Comparison of ENCODE assay signal across 10 cellular contexts in genomic region chr9:136170291-136170901, GRCh38. TPM values are rescaled to one million over a fixed set of nuclear protein-coding genes. Genes with fewer than 3 reads are reported as not detected.
DNase-seq lines count a peak whose midpoint lies in the region; ATAC-seq and TF ChIP-seq lines count a peak whose summit lies in the region.
"Had no signal": no experiment of that assay in that cellular context is flagged by ENCODE, and none has a peak within 500 bp of the region (broad histone marks: within the 10 kb centered on the region; RNA-seq: fewer than 3 reads in every experiment).

No MANE protein-coding gene starts in this region.

- H3K27me3 Mint-ChIP-seq in Caco-2 (ENCODE audit: insufficient read depth, unreplicated experiment), result no peaks in the 10 kb centered on the region
- H3K27me3 Mint-ChIP-seq in activated CD8-positive, alpha-beta T cell treated with anti-CD3 and anti-CD28 coated beads, Interleukin-2, amount 10 ng/mL, durations not matched to agents 7 days and 5 days (ENCODE audit: low read depth), result peaks cover 2% of the 10 kb centered on the region
- peaks cover 9% of the 10 kb centered on the region for H3K27me3 Mint-ChIP-seq in progenitor cell of endocrine pancreas

- TF ChIP-seq EP300 in esophagus muscularis mucosa (IDR thresholded peaks at IDR 0.05), result no peak

- peak; percentile 78 for ATAC-seq in activated CD8-positive, alpha-beta T cell treated with anti-CD3 and anti-CD28 coated beads, Interleukin-2, amount 10 ng/mL, durations not matched to agents 7 days and 5 days
- no peak for ATAC-seq in HG02852 (IDR thresholded peaks at IDR 0.05; ENCODE audit: unreplicated experiment)

- H3K4me1 Mint-ChIP-seq in Caco-2 (ENCODE audit: low read depth, unreplicated experiment) (peaks cover 25% of the 10 kb centered on the region), progenitor cell of endocrine pancreas (ENCODE audit: low read depth) (peaks cover 28% of the 10 kb centered on the region)
- H3K4me1 Mint-ChIP-seq in activated CD8-positive, alpha-beta T cell treated with anti-CD3 and anti-CD28 coated beads, Interleukin-2, amount 10 ng/mL, durations not matched to agents 7 days and 5 days (ENCODE audit: low read depth), result no peaks in the 10 kb centered on the region

- H3K36me3 Mint-ChIP-seq in Caco-2 (ENCODE audit: insufficient read depth, unreplicated experiment) (peaks cover 8% of the 10 kb centered on the region), progenitor cell of endocrine pancreas (ENCODE audit: insufficient read depth) (no peaks in the 10 kb centered on the region)
- no peaks in the 10 kb centered on the region for H3K36me3 Mint-ChIP-seq in activated CD8-positive, alpha-beta T cell treated with anti-CD3 and anti-CD28 coated beads, Interleukin-2, amount 10 ng/mL, durations not matched to agents 7 days and 5 days (ENCODE audit: low read depth)

- H3K9me3 ChIP-seq in Caco-2, result no peaks in the 10 kb centered on the region
- no peaks in the 10 kb centered on the region for H3K9me3 ChIP-seq in esophagus muscularis mucosa
- H3K9me3 ChIP-seq in vagina, result no peaks in the 10 kb centered on the region

- H3K27me3 ChIP-seq in Caco-2 (replicated peaks; ENCODE audit: control insufficient read depth, insufficient read depth, low read length), result no peaks in the 10 kb centered on the region
- H3K27me3 ChIP-seq in esophagus muscularis mucosa, result peaks cover 0 to 58% (median 6%) of the 10 kb centered on the region in 4 donors
- no peaks in the 10 kb centered on the region for H3K27me3 ChIP-seq in vagina

- no peaks in the 10 kb centered on the region for H3K9me3 Mint-ChIP-seq in Caco-2 (ENCODE audit: unreplicated experiment)
- no peaks in the 10 kb centered on the region for H3K9me3 Mint-ChIP-seq in activated CD8-positive, alpha-beta T cell treated with anti-CD3 and anti-CD28 coated beads, Interleukin-2, amount 10 ng/mL, durations not matched to agents 7 days and 5 days (ENCODE audit: insufficient read depth)
- peaks cover 3% of the 10 kb centered on the region for H3K9me3 Mint-ChIP-seq in progenitor cell of endocrine pancreas (ENCODE audit: low read depth)
- H3K9me3 Mint-ChIP-seq: IgD-negative memory B cell had no signal

- CTCF ChIA-PET in Caco-2 (lab: Charles Lee), result interaction anchor here (0.5 kb wide), 1 partner anchor 16 kb away, joined by 3 read pairs; no protein-coding TSS in a partner anchor
- CTCF ChIA-PET in activated CD8-positive, alpha-beta T cell treated with anti-CD3 and anti-CD28 coated beads, Interleukin-2, amount 10 ng/mL, durations not matched to agents 7 days and 5 days (lab: Charles Lee), result interaction anchor here (0.7 kb wide), 1 partner anchor 97 kb away, joined by 9 read pairs; no protein-coding TSS in a partner anchor

- TF ChIP-seq POLR2A in esophagus muscularis mucosa (IDR thresholded peaks at IDR 0.05; ENCODE audit: low read depth) (no peak), vagina (IDR thresholded peaks at IDR 0.05) (no peak)

- 21% methylated on average over 5 of the region's 15 CpGs for WGBS in esophagus muscularis mucosa

- H3K4me3 Mint-ChIP-seq in Caco-2 (ENCODE audit: unreplicated experiment), result peak overlapping the region; percentile 56
- no peak overlapping the region for H3K4me3 Mint-ChIP-seq in activated CD8-positive, alpha-beta T cell treated with anti-CD3 and anti-CD28 coated beads, Interleukin-2, amount 10 ng/mL, durations not matched to agents 7 days and 5 days
- no peak overlapping the region for H3K4me3 Mint-ChIP-seq in progenitor cell of endocrine pancreas (ENCODE audit: low read depth)

- H3K27ac Mint-ChIP-seq in Caco-2 (ENCODE audit: unreplicated experiment) (peak overlapping the region; percentile 95), progenitor cell of endocrine pancreas (peak overlapping the region; percentile 91)
- no peak overlapping the region for H3K27ac Mint-ChIP-seq in activated CD8-positive, alpha-beta T cell treated with anti-CD3 and anti-CD28 coated beads, Interleukin-2, amount 10 ng/mL, durations not matched to agents 7 days and 5 days

- no peaks in the 10 kb centered on the region for H3K36me3 ChIP-seq in Caco-2 (ENCODE audit: control insufficient read depth, insufficient read depth, low read length)
- H3K36me3 ChIP-seq in esophagus muscularis mucosa, result no peaks in the 10 kb centered on the region
- no peaks in the 10 kb centered on the region for H3K36me3 ChIP-seq in vagina

- DNase-seq in Caco-2, result peak in 1 of 2 experiments; percentile 43
- no peak for DNase-seq in LNCaP clone FGC (ENCODE audit: low read depth)
- DNase-seq in activated CD8-positive, alpha-beta T cell treated with anti-CD3 and anti-CD28 coated beads, Interleukin-2, amount 10 ng/mL, durations not matched to agents 7 days and 5 days, result peak; percentile 61
- no peak for DNase-seq in esophagus muscularis mucosa (ENCODE audit: extremely low spot score)
- DNase-seq in progenitor cell of endocrine pancreas (ENCODE audit: low spot score, unreplicated experiment), result peak; percentile 71
- no peak for DNase-seq in NCI-H1105 treated with DMSO at 0.1 percent for 48 hours (lab: John Stamatoyannopoulos, UW)
- DNase-seq in vagina (ENCODE audit: extremely low spot score in 2 of 2), result no peak

- POLR2A ChIA-PET in Caco-2 (lab: Charles Lee), result interaction anchor here (0.6 to 1.0 kb wide), 2 partner anchors 50 to 80 kb away, joined by 3 read pairs; no protein-coding TSS in a partner anchor
- POLR2A ChIA-PET in activated CD8-positive, alpha-beta T cell treated with anti-CD3 and anti-CD28 coated beads, Interleukin-2, amount 10 ng/mL, durations not matched to agents 7 days and 5 days (lab: Charles Lee), result no interaction called here

- H3K4me1 ChIP-seq in Caco-2, result peaks cover 46% of the 10 kb centered on the region
- no peaks in the 10 kb centered on the region for H3K4me1 ChIP-seq in esophagus muscularis mucosa
- no peaks in the 10 kb centered on the region for H3K4me1 ChIP-seq in vagina

- no TSS peak for BruUV-seq in Caco-2 (replicated peaks; lab: Mats Ljungman, UMichigan)

- H3K4me3 ChIP-seq in Caco-2 (ENCODE audit: low read depth, low read length) (no peak overlapping the region), LNCaP clone FGC (ENCODE audit: low read depth, low read length) (no peak overlapping the region), esophagus muscularis mucosa (no peak overlapping the region), vagina (no peak overlapping the region)

- no peak overlapping the region for H3K27ac ChIP-seq in esophagus muscularis mucosa (replicated peaks in 1 of 4)
- H3K27ac ChIP-seq in vagina, result no peak overlapping the region

- intact Hi-C loops in Caco-2 (cut with micrococcal nuclease; ENCODE audit: unreplicated experiment), result loop anchor here (10.0 kb wide), 1 partner anchor 54 kb away; no protein-coding TSS in a partner anchor
- intact Hi-C loops in esophagus muscularis mucosa (cut with DNase I), result no loop called here
- intact Hi-C loops in vagina (cut with DNase I), result no loop called here

- TF ChIP-seq CTCF in Caco-2 (IDR thresholded peaks at IDR 0.05; ENCODE audit: insufficient read depth in 1 of 2, low read depth in 1 of 2, low read length in 1 of 2, severe bottlenecking in 1 of 2, unreplicated experiment in 1 of 2) (peak; percentile 43 to 61), LNCaP clone FGC (IDR thresholded peaks at IDR 0.05; ENCODE audit: control insufficient read depth, extremely low read depth, insufficient read depth) (peak; percentile 74), esophagus muscularis mucosa (IDR thresholded peaks at IDR 0.05) (peak; percentile 30 to 51 (median 39)), progenitor cell of endocrine pancreas (IDR thresholded peaks at IDR 0.05; ENCODE audit: unreplicated experiment) (peak; percentile 91), vagina (IDR thresholded peaks at IDR 0.05) (peak in 1 of 3 experiments; percentile 30)

RNA-seq across cellular contexts. Expression of gene LHX3, which starts 34.5 kb away (rescaled TPM):
- total RNA-seq in Caco-2 (2022) (1.1 and 1.2 TPM in 2 replicates), esophagus muscularis mucosa (not detected), progenitor cell of endocrine pancreas (not detected in 2 replicates), vagina (not detected)
- total RNA-seq in activated CD8-positive, alpha-beta T cell treated with anti-CD3 and anti-CD28 coated beads, Interleukin-2, amount 10 ng/mL, durations not matched to agents 7 days and 5 days, result under 1 TPM in 1 of 2 experiments, not detected in 1; 0.16 TPM
- total RNA-seq: mononuclear cell had no signal

RNA-seq across cellular contexts. Expression of gene TMEM250, which starts 51.7 kb away (rescaled TPM):
- total RNA-seq in Caco-2 (2022) (35.6 and 38.2 TPM in 2 replicates), esophagus muscularis mucosa (10 to 100 TPM; 33.6 to 77.6 (median 59.4) TPM), progenitor cell of endocrine pancreas (39.2 and 39.5 TPM in 2 replicates), vagina (25.0 TPM)
- 10 to 100 TPM; 56.5 to 57.0 TPM for total RNA-seq in activated CD8-positive, alpha-beta T cell treated with anti-CD3 and anti-CD28 coated beads, Interleukin-2, amount 10 ng/mL, durations not matched to agents 7 days and 5 days

Comparison
In these comparisons a context has a peak if more than half of its experiments do, and no peak if none do; other contexts are left out.
1. DNase-seq: peak in activated CD8-positive, alpha-beta T cell treated with anti-CD3 and anti-CD28 coated beads, Interleukin-2, amount 10 ng/mL, durations not matched to agents 7 days and 5 days (single experiment) and progenitor cell of endocrine pancreas (single experiment); none in LNCaP clone FGC (single experiment), esophagus muscularis mucosa (single experiment), NCI-H1105 treated with DMSO at 0.1 percent for 48 hours (single experiment) and vagina (0 of 2).